Comparison of ENCODE assay signal across 35 cellular contexts in genomic region chr14:80134321-80134720, GRCh38.
"Had no signal": no experiment of that assay in that cellular context is flagged by ENCODE, and none has a peak within 500 bp of the region (broad histone marks: within the 10 kb centered on the region; RNA-seq: fewer than 3 reads in every experiment).

No MANE protein-coding gene starts in this region.

- H3K4me2 ChIP-seq: KMS-11 had no signal

- H3K36me3 ChIP-seq: MG63 had no signal

- H3K27me3 ChIP-seq: MG63 had no signal

- H3K9me3 ChIP-seq: MG63 had no signal

- DNase-seq: Karpas-422, Kasumi-1, KG1, MG63, MM.1S, MV-4-11, NCI-H1048, NCI-H1092, NCI-H1092 treated with DMSO at 0.1 percent for 48 hours, NCI-H1105, NCI-H1105 treated with DMSO at 0.1 percent for 48 hours, NCI-H1417, NCI-H1417 treated with DMSO at 0.1 percent for 48 hours, NCI-H1436, NCI-H1436 treated with DMSO at 0.1 percent for 48 hours, NCI-H146, NCI-H1694, NCI-H1694 treated with DMSO at 0.1 percent for 48 hours, NCI-H187, NCI-H187 treated with DMSO at 0.1 percent for 48 hours, NCI-H1930, NCI-H2029, NCI-H2029 treated with DMSO at 0.1 percent for 48 hours, NCI-H2081, NCI-H2081 treated with DMSO at 0.1 percent for 48 hours, NCI-H2107, NCI-H2171, NCI-H2171 treated with DMSO at 0.1 percent for 48 hours, NCI-H2227 treated with DMSO at 0.1 percent for 48 hours, NCI-H226, NCI-H345, NCI-H446, NCI-H446 treated with DMSO at 0.1 percent for 48 hours, NCI-H510A had no signal

- H3K9ac ChIP-seq: KMS-11 had no signal

- H3K4me3 ChIP-seq: MG63 had no signal

- H3K27ac ChIP-seq: KMS-11 had no signal
